21 cellular contexts compared by ENCODE assay signal in the genomic region with DNA sequence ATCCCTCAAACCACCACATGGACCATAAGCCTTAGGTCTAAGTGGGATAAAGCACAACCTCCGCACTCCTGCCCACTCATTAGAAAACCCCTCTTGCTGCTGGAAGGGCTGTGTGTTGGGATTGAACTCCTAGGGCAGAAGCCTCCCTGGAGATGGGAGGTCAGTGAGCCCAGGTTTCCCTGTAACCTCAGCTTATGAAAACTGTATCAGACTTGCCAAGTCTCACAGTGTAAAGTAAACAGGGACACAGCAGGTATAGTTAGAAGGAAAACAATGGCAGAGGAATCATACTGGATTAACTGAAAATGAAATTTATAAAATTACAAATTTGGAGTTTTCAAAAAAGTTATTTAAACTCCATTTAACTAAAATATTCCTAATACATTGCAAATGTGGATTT.
DNase-seq lines count a peak whose midpoint lies in the region; ATAC-seq and TF ChIP-seq lines count a peak whose summit lies in the region.
"Had no signal": no experiment of that assay in that cellular context is flagged by ENCODE, and none has a peak within 500 bp of the region (broad histone marks: within the 10 kb centered on the region; RNA-seq: fewer than 3 reads in every experiment).

No MANE protein-coding gene starts in this region.

- peaks cover 52% of the 10 kb centered on the region for H3K36me3 Mint-ChIP-seq in stimulated activated naive CD8-positive, alpha-beta T cell treated with anti-CD3 and anti-CD28 coated beads, Interleukin-15, Interleukin-2, amounts not matched to agents 100 ng/mL and 50 ng/mL, for 24 hours (ENCODE audit: low read depth)

- peaks cover 54% of the 10 kb centered on the region for H3K4me1 Mint-ChIP-seq in stimulated activated naive CD8-positive, alpha-beta T cell treated with anti-CD3 and anti-CD28 coated beads, Interleukin-15, Interleukin-2, amounts not matched to agents 100 ng/mL and 50 ng/mL, for 24 hours (ENCODE audit: low read depth)
- H3K4me1 Mint-ChIP-seq: CD14-positive monocyte, H9 had no signal

- peaks cover 7% of the 10 kb centered on the region for H3K9me3 Mint-ChIP-seq in stimulated activated naive CD8-positive, alpha-beta T cell treated with anti-CD3 and anti-CD28 coated beads, Interleukin-15, Interleukin-2, amounts not matched to agents 100 ng/mL and 50 ng/mL, for 24 hours

- no peaks in the 10 kb centered on the region for H3K27me3 Mint-ChIP-seq in stimulated activated naive CD8-positive, alpha-beta T cell treated with anti-CD3 and anti-CD28 coated beads, Interleukin-15, Interleukin-2, amounts not matched to agents 100 ng/mL and 50 ng/mL, for 24 hours

- no peak for ATAC-seq in stimulated activated naive CD8-positive, alpha-beta T cell treated with anti-CD3 and anti-CD28 coated beads, Interleukin-15, Interleukin-2, amounts not matched to agents 100 U/mL and 50 U/mL, for 24 hours
- ATAC-seq in GM21423 (IDR thresholded peaks at IDR 0.05; ENCODE audit: unreplicated experiment) = no peak
- ATAC-seq: A549; CD8-positive, alpha-beta T cell; GM12878; GM23338; HCT116 had no signal

- TF ChIP-seq CTCF in GM10248 (IDR thresholded peaks at IDR 0.05; ENCODE audit: control extremely low read depth, extremely low read depth, low read depth, missing control alignments) = no peak

- DNase-seq in stimulated activated naive CD8-positive, alpha-beta T cell treated with anti-CD3 and anti-CD28 coated beads, Interleukin-15, Interleukin-2, amounts not matched to agents 100 U/mL and 50 U/mL, for 24 hours = no peak
- DNase-seq in NCI-H69 (lab: John Stamatoyannopoulos, UW) (peak; percentile 61), smooth muscle cell of the brain vasculature (ENCODE audit: low read depth, low spot score) (peak; percentile 17), iPS-NIHi11 (ENCODE audit: low spot score) (no peak), GM10248 (ENCODE audit: extremely low spot score) (no peak)
- DNase-seq: 8988T; ACHN; AML-193; BE2C; Caco-2; CD8-positive, alpha-beta T cell; DMS153; DND-41; H9 had no signal

- H3K4me3 Mint-ChIP-seq in stimulated activated naive CD8-positive, alpha-beta T cell treated with anti-CD3 and anti-CD28 coated beads, Interleukin-15, Interleukin-2, amounts not matched to agents 100 ng/mL and 50 ng/mL, for 24 hours = no peak overlapping the region
- H3K4me3 Mint-ChIP-seq: CD14-positive monocyte; CD8-positive, alpha-beta T cell; GM23338; H9 had no signal

- POLR2A ChIA-PET in GM10248 (lab: Yijun Ruan, JAX) = no interaction called here

- peak overlapping the region; percentile 71 for H3K27ac Mint-ChIP-seq in stimulated activated naive CD8-positive, alpha-beta T cell treated with anti-CD3 and anti-CD28 coated beads, Interleukin-15, Interleukin-2, amounts not matched to agents 100 ng/mL and 50 ng/mL, for 24 hours
- H3K27ac Mint-ChIP-seq: CD14-positive monocyte; CD8-positive, alpha-beta T cell; GM23338; H9 had no signal

- CTCF ChIA-PET in GM10248 (lab: Yijun Ruan, JAX) = interaction anchor here (1.3 kb wide), 1 partner anchor 28 kb away, joined by 3 read pairs; no protein-coding TSS in a partner anchor

Comparison
In these comparisons a context has a peak if more than half of its experiments do, and no peak if none do; other contexts are left out.
1. DNase-seq: peak in NCI-H69 (single experiment) and smooth muscle cell of the brain vasculature (single experiment); none in stimulated activated naive CD8-positive, alpha-beta T cell treated with anti-CD3 and anti-CD28 coated beads, Interleukin-15, Interleukin-2, amounts not matched to agents 100 U/mL and 50 U/mL, for 24 hours (single experiment), iPS-NIHi11 (single experiment) and GM10248 (single experiment).